16 cellular contexts compared by ENCODE assay signal in genomic region chr10:100808851-100809250, GRCh38.
DNase-seq lines count a peak whose midpoint lies in the region; ATAC-seq and TF ChIP-seq lines count a peak whose summit lies in the region.
"Had no signal": no experiment of that assay in that cellular context is flagged by ENCODE, and none has a peak within 500 bp of the region (broad histone marks: within the 10 kb centered on the region; RNA-seq: fewer than 3 reads in every experiment).

No MANE protein-coding gene starts in this region.

- no peak overlapping the region for H2BK15ac ChIP-seq in neuronal stem cell (ENCODE audit: low read length)

- H3K4me1 Mint-ChIP-seq in activated naive CD8-positive, alpha-beta T cell treated with anti-CD3 and anti-CD28 coated beads for 36 hours, result no peaks in the 10 kb centered on the region
- H3K4me1 Mint-ChIP-seq in activated naive CD8-positive, alpha-beta T cell treated with anti-CD3 and anti-CD28 coated beads, Interleukin-2, amount 50 U/mL, for 24 hours, result no peaks in the 10 kb centered on the region
- no peaks in the 10 kb centered on the region for H3K4me1 Mint-ChIP-seq in CD4-positive, alpha-beta T cell (ENCODE audit: low read depth)
- H3K4me1 Mint-ChIP-seq: CD8-positive, alpha-beta memory T cell had no signal

- no peak overlapping the region for H3K4ac ChIP-seq in neuronal stem cell (ENCODE audit: low read length)

- H3K27me3 ChIP-seq in neuronal stem cell (ENCODE audit: control insufficient read depth in 3 of 3, insufficient read depth in 3 of 3, low read depth in 1 of 3, low read length in 3 of 3) (peaks cover 0 to 95% (median 34%) of the 10 kb centered on the region in 3 experiments), spleen (replicated peaks in 1 of 7) (peaks cover 0 to 93% (median 20%) of the 10 kb centered on the region in 7 donors)
- H3K27me3 ChIP-seq in CD4-positive, alpha-beta T cell (ENCODE audit: control insufficient read depth, insufficient read depth, low read length), result peaks cover 42% of the 10 kb centered on the region

- H3K27ac ChIP-seq in neuronal stem cell (replicated peaks; ENCODE audit: low read length), result no peak overlapping the region
- no peak overlapping the region for H3K27ac ChIP-seq in spleen
- H3K27ac ChIP-seq in CD4-positive, alpha-beta T cell (ENCODE audit: low read depth, low read length), result no peak overlapping the region
- H3K27ac ChIP-seq: BLaER1 treated with 17β-estradiol and CSF1 and Interleukin-3, amounts not matched to agents 10 nM and 100 nM had no signal

- H3K18ac ChIP-seq in neuronal stem cell (ENCODE audit: low read length), result peak overlapping the region; percentile 54

- TF ChIP-seq POLR2A in spleen (IDR thresholded peaks at IDR 0.05), result no peak

- H4K8ac ChIP-seq in neuronal stem cell (ENCODE audit: low read depth, low read length), result no peak overlapping the region

- no peaks in the 10 kb centered on the region for H3K9me3 Mint-ChIP-seq in activated naive CD8-positive, alpha-beta T cell treated with anti-CD3 and anti-CD28 coated beads for 36 hours
- no peaks in the 10 kb centered on the region for H3K9me3 Mint-ChIP-seq in activated naive CD8-positive, alpha-beta T cell treated with anti-CD3 and anti-CD28 coated beads, Interleukin-2, amount 50 U/mL, for 24 hours
- H3K9me3 Mint-ChIP-seq in CD4-positive, alpha-beta T cell, result no peaks in the 10 kb centered on the region
- H3K9me3 Mint-ChIP-seq: CD8-positive, alpha-beta memory T cell had no signal

- H3K4me3 ChIP-seq in neuronal stem cell (ENCODE audit: low read length in 2 of 2), result no peak overlapping the region
- no peak overlapping the region for H3K4me3 ChIP-seq in spleen
- H3K4me3 ChIP-seq: BLaER1 treated with 17β-estradiol and CSF1 and Interleukin-3, amounts not matched to agents 10 nM and 100 nM; HAP-1 had no signal

- H3K4me1 ChIP-seq in neuronal stem cell (ENCODE audit: control insufficient read depth in 2 of 2, insufficient read depth in 1 of 2, low read depth in 1 of 2, low read length in 2 of 2), result peaks cover 0 to 6% of the 10 kb centered on the region in 2 donors
- H3K4me1 ChIP-seq in spleen, result no peaks in the 10 kb centered on the region
- H3K4me1 ChIP-seq: BLaER1 treated with 17β-estradiol and CSF1 and Interleukin-3, amounts not matched to agents 10 nM and 100 nM; HAP-1 had no signal

- TF ChIP-seq CTCF in spleen (IDR thresholded peaks at IDR 0.05 in 8 of 11, conservative IDR thresholded peaks at IDR 0.05 in 3 of 11), result no peak
- TF ChIP-seq CTCF in CD4-positive, alpha-beta T cell (IDR thresholded peaks at IDR 0.05), result no peak

- H2BK12ac ChIP-seq in neuronal stem cell (ENCODE audit: low read length), result no peak overlapping the region

- CTCF ChIA-PET in CD4-positive, alpha-beta T cell (lab: Charles Lee), result no interaction called here

- no peak for DNase-seq in activated naive CD8-positive, alpha-beta T cell treated with anti-CD3 and anti-CD28 coated beads for 36 hours
- no peak for DNase-seq in activated naive CD8-positive, alpha-beta T cell treated with anti-CD3 and anti-CD28 coated beads, Interleukin-2, amount 50 U/mL, for 24 hours
- DNase-seq in neuronal stem cell (ENCODE audit: low spot score) (no peak), spleen (peak; percentile 47), SHP77 (lab: John Stamatoyannopoulos, UW) (no peak), germinal center (ENCODE audit: low spot score) (no peak)
- DNase-seq in CD4-positive, alpha-beta T cell, result no peak
- DNase-seq: 8988T, COR-L47, DMS 273 treated with DMSO at 0.1 percent for 48 hours, DMS53, DND-41 had no signal

- H3K4me2 ChIP-seq in neuronal stem cell (ENCODE audit: insufficient read depth, low read length, poor library complexity, severe bottlenecking), result no peak overlapping the region
- H3K4me2 ChIP-seq: BLaER1 treated with 17β-estradiol and CSF1 and Interleukin-3, amounts not matched to agents 10 nM and 100 nM had no signal

- H3K9me3 ChIP-seq in neuronal stem cell (replicated peaks in 1 of 2; ENCODE audit: control insufficient read depth in 2 of 2, insufficient read depth in 1 of 2, low read depth in 1 of 2, low read length in 2 of 2) (no peaks in the 10 kb centered on the region), spleen (no peaks in the 10 kb centered on the region)
- no peaks in the 10 kb centered on the region for H3K9me3 ChIP-seq in CD4-positive, alpha-beta T cell (ENCODE audit: control insufficient read depth, low read length)
- H3K9me3 ChIP-seq: BLaER1 treated with 17β-estradiol and CSF1 and Interleukin-3, amounts not matched to agents 10 nM and 100 nM; HAP-1 had no signal

- H3K79me1 ChIP-seq in neuronal stem cell (ENCODE audit: low read depth, low read length), result no peaks in the 10 kb centered on the region

- H2BK5ac ChIP-seq in neuronal stem cell (ENCODE audit: low read length), result no peak overlapping the region

- no peak overlapping the region for H4K91ac ChIP-seq in neuronal stem cell (ENCODE audit: low read depth, low read length, poor library complexity)

- H3K27me3 Mint-ChIP-seq in activated naive CD8-positive, alpha-beta T cell treated with anti-CD3 and anti-CD28 coated beads for 36 hours, result peaks cover 65% of the 10 kb centered on the region
- peaks cover 69% of the 10 kb centered on the region for H3K27me3 Mint-ChIP-seq in activated naive CD8-positive, alpha-beta T cell treated with anti-CD3 and anti-CD28 coated beads, Interleukin-2, amount 50 U/mL, for 24 hours
- peaks cover 86% of the 10 kb centered on the region for H3K27me3 Mint-ChIP-seq in CD4-positive, alpha-beta T cell

- H3K27ac Mint-ChIP-seq in activated naive CD8-positive, alpha-beta T cell treated with anti-CD3 and anti-CD28 coated beads for 36 hours, result no peak overlapping the region
- no peak overlapping the region for H3K27ac Mint-ChIP-seq in activated naive CD8-positive, alpha-beta T cell treated with anti-CD3 and anti-CD28 coated beads, Interleukin-2, amount 50 U/mL, for 24 hours
- H3K27ac Mint-ChIP-seq in CD4-positive, alpha-beta T cell, result no peak overlapping the region
- H3K27ac Mint-ChIP-seq: B cell; CD8-positive, alpha-beta memory T cell had no signal

- H3K36me3 ChIP-seq in neuronal stem cell (replicated peaks in 1 of 2; ENCODE audit: control insufficient read depth in 2 of 2, insufficient read depth in 2 of 2, low read length in 2 of 2) (no peaks in the 10 kb centered on the region), spleen (no peaks in the 10 kb centered on the region)
- H3K36me3 ChIP-seq: BLaER1 treated with 17β-estradiol and CSF1 and Interleukin-3, amounts not matched to agents 10 nM and 100 nM; HAP-1 had no signal

- H3K4me3 Mint-ChIP-seq in activated naive CD8-positive, alpha-beta T cell treated with anti-CD3 and anti-CD28 coated beads for 36 hours, result peak overlapping the region; percentile 6
- no peak overlapping the region for H3K4me3 Mint-ChIP-seq in activated naive CD8-positive, alpha-beta T cell treated with anti-CD3 and anti-CD28 coated beads, Interleukin-2, amount 50 U/mL, for 24 hours
- no peak overlapping the region for H3K4me3 Mint-ChIP-seq in CD4-positive, alpha-beta T cell
- H3K4me3 Mint-ChIP-seq: B cell; CD8-positive, alpha-beta memory T cell had no signal

- no peak for ATAC-seq in activated naive CD8-positive, alpha-beta T cell treated with anti-CD3 and anti-CD28 coated beads, Interleukin-2, amount 50 U/mL, for 24 hours
- ATAC-seq in CD4-positive, alpha-beta T cell (ENCODE audit: poor library complexity), result no peak

- intact Hi-C loops in spleen (cut with DNase I; ENCODE audit: low total_unique reads), result no loop called here
- intact Hi-C loops in CD4-positive, alpha-beta T cell (cut with DNase I, micrococcal nuclease), result no loop called here

- POLR2A ChIA-PET in CD4-positive, alpha-beta T cell (lab: Charles Lee), result no interaction called here

- WGBS in neuronal stem cell (ENCODE audit: extremely low coverage in 2 of 2, insufficient read length in 2 of 2, insufficient replicate concordance in 1 of 2), 2 donors, result no CpG with 5 or more reads among the region's 9 CpGs
- WGBS in spleen, 5 donors, result 70 to 78% (median 72%) methylated on average over 9 of the region's 9 CpGs

- H3K9ac ChIP-seq in neuronal stem cell (ENCODE audit: low read depth, low read length, poor library complexity), result peak overlapping the region; percentile 46
- H3K9ac ChIP-seq: BLaER1 treated with 17β-estradiol and CSF1 and Interleukin-3, amounts not matched to agents 10 nM and 100 nM had no signal

- H2AFZ ChIP-seq in neuronal stem cell (ENCODE audit: low read length), result no peak overlapping the region

- no peak overlapping the region for H2BK120ac ChIP-seq in neuronal stem cell (ENCODE audit: low read depth, low read length)

- H3K14ac ChIP-seq in neuronal stem cell (ENCODE audit: low read length), result no peak overlapping the region

- H3K36me3 Mint-ChIP-seq in activated naive CD8-positive, alpha-beta T cell treated with anti-CD3 and anti-CD28 coated beads for 36 hours, result no peaks in the 10 kb centered on the region
- H3K36me3 Mint-ChIP-seq in activated naive CD8-positive, alpha-beta T cell treated with anti-CD3 and anti-CD28 coated beads, Interleukin-2, amount 50 U/mL, for 24 hours (ENCODE audit: low read depth), result no peaks in the 10 kb centered on the region
- no peaks in the 10 kb centered on the region for H3K36me3 Mint-ChIP-seq in CD4-positive, alpha-beta T cell (ENCODE audit: low read depth)
- H3K36me3 Mint-ChIP-seq: CD8-positive, alpha-beta memory T cell had no signal

- no peak overlapping the region for H2AK5ac ChIP-seq in neuronal stem cell (ENCODE audit: low read depth, low read length)

- H3K23ac ChIP-seq in neuronal stem cell (ENCODE audit: low read depth, low read length, poor library complexity), result peak overlapping the region; percentile 20
